In genomic region chr17:76027159-76027839, GRCh38 we compare ENCODE assay signal across 11 cellular contexts. TPM values are rescaled to one million over a fixed set of nuclear protein-coding genes. Genes with fewer than 3 reads are reported as not detected.
DNase-seq lines count a peak whose midpoint lies in the region; ATAC-seq and TF ChIP-seq lines count a peak whose summit lies in the region.
"Had no signal": no experiment of that assay in that cellular context is flagged by ENCODE, and none has a peak within 500 bp of the region (broad histone marks: within the 10 kb centered on the region; RNA-seq: fewer than 3 reads in every experiment).

Gene EVPL, minus strand, starts transcription at chr17:76027306. Its CDS starts 108 bp downstream, at chr17:76027198.

- H3K4me3 ChIP-seq in right cardiac atrium (ENCODE audit: low read length) (no peak within 1 kb of the TSS), left ventricle myocardium inferior (no peak within 1 kb of the TSS), lower lobe of right lung (peak within 1 kb of the TSS; percentile 52), vagina (peak within 1 kb of the TSS; percentile 19 to 51), smooth muscle cell (no peak within 1 kb of the TSS)

- H3K4me1 Mint-ChIP-seq in nephron progenitor cell, result peaks cover 52% of the 10 kb centered on the region

- no peak within 1 kb of the TSS for H2AFZ ChIP-seq in smooth muscle cell (ENCODE audit: low read depth)

- WGBS in right cardiac atrium, result 81% methylated on average over 24 of the region's 24 CpGs
- 83% methylated on average over 20 of the region's 24 CpGs for WGBS in smooth muscle cell (ENCODE audit: low lambda C conversion rate)

- no peaks in the 10 kb centered on the region for H3K36me3 Mint-ChIP-seq in nephron progenitor cell (ENCODE audit: low read depth)
- H3K36me3 Mint-ChIP-seq: stimulated activated effector memory CD8-positive, alpha-beta T cell treated with anti-CD3 and anti-CD28 coated beads, Interleukin-12 subunit alpha, Interleukin-12 subunit beta, amount 100 ng/mL, for 72 hours had no signal

- H3K9ac ChIP-seq in smooth muscle cell (ENCODE audit: low read depth), result no peak within 1 kb of the TSS

- no peak within 1 kb of the TSS for H3K4me3 Mint-ChIP-seq in nephron progenitor cell
- H3K4me3 Mint-ChIP-seq: activated naive CD8-positive, alpha-beta T cell treated with anti-CD3 and anti-CD28 coated beads, Interleukin-2, amount 50 U/mL, for 24 hours; stimulated activated effector memory CD8-positive, alpha-beta T cell treated with anti-CD3 and anti-CD28 coated beads, Interleukin-12 subunit alpha, Interleukin-12 subunit beta, amount 100 ng/mL, for 72 hours had no signal

- H3K9me3 Mint-ChIP-seq in nephron progenitor cell, result no peaks in the 10 kb centered on the region
- H3K9me3 Mint-ChIP-seq: activated naive CD8-positive, alpha-beta T cell treated with anti-CD3 and anti-CD28 coated beads, Interleukin-2, amount 50 U/mL, for 24 hours; stimulated activated effector memory CD8-positive, alpha-beta T cell treated with anti-CD3 and anti-CD28 coated beads, Interleukin-12 subunit alpha, Interleukin-12 subunit beta, amount 100 ng/mL, for 72 hours had no signal

- H3K27me3 ChIP-seq in right cardiac atrium (ENCODE audit: control insufficient read depth, insufficient read depth), result no peaks in the 10 kb centered on the region
- H3K27me3 ChIP-seq in left ventricle myocardium inferior (ENCODE audit: low read depth), result peaks cover 4% of the 10 kb centered on the region
- H3K27me3 ChIP-seq in lower lobe of right lung (ENCODE audit: low read depth), result no peaks in the 10 kb centered on the region
- no peaks in the 10 kb centered on the region for H3K27me3 ChIP-seq in vagina
- H3K27me3 ChIP-seq in smooth muscle cell (ENCODE audit: low read depth), result no peaks in the 10 kb centered on the region

- H3K4me1 ChIP-seq in right cardiac atrium (ENCODE audit: control insufficient read depth, insufficient read depth, low read length), result no peaks in the 10 kb centered on the region
- H3K4me1 ChIP-seq in left ventricle myocardium inferior, result peaks cover 9% of the 10 kb centered on the region
- peaks cover 9% of the 10 kb centered on the region for H3K4me1 ChIP-seq in lower lobe of right lung
- peaks cover 16% of the 10 kb centered on the region for H3K4me1 ChIP-seq in vagina
- peaks cover 4% of the 10 kb centered on the region for H3K4me1 ChIP-seq in smooth muscle cell (ENCODE audit: low read depth)

- no peaks in the 10 kb centered on the region for H3K36me3 ChIP-seq in left ventricle myocardium inferior
- peaks cover 11% of the 10 kb centered on the region for H3K36me3 ChIP-seq in lower lobe of right lung
- no peaks in the 10 kb centered on the region for H3K36me3 ChIP-seq in vagina
- no peaks in the 10 kb centered on the region for H3K36me3 ChIP-seq in smooth muscle cell (ENCODE audit: low read depth)

- intact Hi-C loops in right cardiac atrium (cut with DNase I), result no loop called here
- intact Hi-C loops in left ventricle myocardium inferior (cut with micrococcal nuclease), result no loop called here
- intact Hi-C loops in lower lobe of right lung (cut with DNase I), result no loop called here
- intact Hi-C loops in vagina (cut with DNase I), result no loop called here

- peak in 1 of 2 donors; percentile 50 for ATAC-seq in right cardiac atrium
- peak; percentile 94 to 95 for ATAC-seq in lower lobe of right lung
- ATAC-seq: activated naive CD8-positive, alpha-beta T cell treated with anti-CD3 and anti-CD28 coated beads, Interleukin-2, amount 50 U/mL, for 24 hours; stimulated activated effector memory CD8-positive, alpha-beta T cell treated with anti-CD3 and anti-CD28 coated beads, Interleukin-12 subunit alpha, Interleukin-12 subunit beta, amount 100 ng/mL, for 72 hours had no signal

- H3K79me2 ChIP-seq in smooth muscle cell (ENCODE audit: low read depth), result no peaks in the 10 kb centered on the region

- no peak within 1 kb of the TSS for H3K4me2 ChIP-seq in smooth muscle cell

- peaks cover 9% of the 10 kb centered on the region for H3K27me3 Mint-ChIP-seq in nephron progenitor cell (ENCODE audit: low read depth, poor library complexity)
- H3K27me3 Mint-ChIP-seq: activated naive CD8-positive, alpha-beta T cell treated with anti-CD3 and anti-CD28 coated beads, Interleukin-2, amount 50 U/mL, for 24 hours had no signal

- peak in 2 of 3 donors; percentile 50 to 56 for DNase-seq in right cardiac atrium
- DNase-seq in left ventricle myocardium inferior, result no peak
- peak; percentile 92 for DNase-seq in lower lobe of right lung
- DNase-seq in vagina (ENCODE audit: extremely low spot score in 2 of 2), result no peak
- no peak for DNase-seq in nephron progenitor cell
- DNase-seq in smooth muscle cell (lab: John Stamatoyannopoulos, UW; ENCODE audit: unreplicated experiment), result no peak
- no peak for DNase-seq in GDM1 (lab: John Stamatoyannopoulos, UW)
- DNase-seq: activated CD4-positive, alpha-beta T cell treated with anti-CD3 and anti-CD28 coated beads, Interleukin-2, amount 50 U/mL, for 4 hours; activated naive CD8-positive, alpha-beta T cell treated with anti-CD3 and anti-CD28 coated beads, Interleukin-2, amount 50 U/mL, for 24 hours had no signal

- H3K9me3 ChIP-seq in right cardiac atrium (ENCODE audit: control insufficient read depth, low read length) (no peaks in the 10 kb centered on the region), left ventricle myocardium inferior (replicated peaks) (no peaks in the 10 kb centered on the region), lower lobe of right lung (no peaks in the 10 kb centered on the region), vagina (no peaks in the 10 kb centered on the region), smooth muscle cell (replicated peaks; ENCODE audit: low read depth) (no peaks in the 10 kb centered on the region)

- no peak for TF ChIP-seq CTCF in left ventricle myocardium inferior (IDR thresholded peaks at IDR 0.05; ENCODE audit: borderline replicate concordance)
- TF ChIP-seq CTCF in VCaP (conservative IDR thresholded peaks at IDR 0.05), result peak; percentile 51
- no peak for TF ChIP-seq CTCF in lower lobe of right lung (IDR thresholded peaks at IDR 0.05)
- TF ChIP-seq CTCF in vagina (IDR thresholded peaks at IDR 0.05), result no peak
- TF ChIP-seq CTCF in nephron progenitor cell (IDR thresholded peaks at IDR 0.05), result no peak
- no peak for TF ChIP-seq CTCF in smooth muscle cell (IDR thresholded peaks at IDR 0.05; ENCODE audit: borderline replicate concordance, insufficient read depth, poor library complexity, severe bottlenecking)

- no peaks in the 10 kb centered on the region for H3F3A ChIP-seq in smooth muscle cell (ENCODE audit: low read depth)

- H4K20me1 ChIP-seq in smooth muscle cell (ENCODE audit: low read depth), result no peaks in the 10 kb centered on the region

- H3K27ac ChIP-seq in right cardiac atrium (ENCODE audit: low read length), result no peak within 1 kb of the TSS
- no peak within 1 kb of the TSS for H3K27ac ChIP-seq in left ventricle myocardium inferior (replicated peaks)
- H3K27ac ChIP-seq in VCaP, result peak within 1 kb of the TSS; percentile 89
- peak within 1 kb of the TSS; percentile 73 for H3K27ac ChIP-seq in lower lobe of right lung
- peak within 1 kb of the TSS; percentile 85 for H3K27ac ChIP-seq in vagina
- no peak within 1 kb of the TSS for H3K27ac ChIP-seq in smooth muscle cell (ENCODE audit: low read depth)

- H3K27ac Mint-ChIP-seq in nephron progenitor cell, result no peak within 1 kb of the TSS
- H3K27ac Mint-ChIP-seq: activated naive CD8-positive, alpha-beta T cell treated with anti-CD3 and anti-CD28 coated beads, Interleukin-2, amount 50 U/mL, for 24 hours; stimulated activated effector memory CD8-positive, alpha-beta T cell treated with anti-CD3 and anti-CD28 coated beads, Interleukin-12 subunit alpha, Interleukin-12 subunit beta, amount 100 ng/mL, for 72 hours had no signal

- TF ChIP-seq POLR2A in vagina (IDR thresholded peaks at IDR 0.05), result no peak

RNA-seq across cellular contexts. Expression of gene EVPL, which starts in this region (rescaled TPM):
- total RNA-seq in right cardiac atrium, result under 1 TPM in 3 of 4 donors, not detected in 1; 0.06 to 0.09 (median 0.09) TPM
- 0.02 TPM for polyA plus RNA-seq in right cardiac atrium
- total RNA-seq in left ventricle myocardium inferior, result not detected
- 36.8 TPM for total RNA-seq in lower lobe of right lung
- total RNA-seq in vagina, result 115 TPM
- 1.6 and 1.9 TPM in 2 replicates for total RNA-seq in smooth muscle cell
- 0.77 and 2.0 TPM in 2 replicates for polyA plus RNA-seq in smooth muscle cell

Comparison
In these comparisons a context has a peak if more than half of its experiments do, and no peak if none do; other contexts are left out.
1. RNA of gene EVPL (total RNA-seq): 115 TPM in vagina (single experiment) and 36.8 TPM in lower lobe of right lung (single experiment); 1.6 to 1.9 TPM in smooth muscle cell, 0.06 to 0.09 TPM in right cardiac atrium and not detected in left ventricle myocardium inferior (single experiment); every median in the first group is over 10 times any median in the second.
2. Peak in DNase-seq in right cardiac atrium; RNA of the gene not detected or under 1 TPM.
3. H3K27ac ChIP-seq: peak in VCaP (single experiment), lower lobe of right lung (single experiment) and vagina (single experiment); none in right cardiac atrium (single experiment), left ventricle myocardium inferior (single experiment) and smooth muscle cell (single experiment).
4. H3K4me3 ChIP-seq: peak in lower lobe of right lung (single experiment) and vagina (2 of 2); none in right cardiac atrium (single experiment), left ventricle myocardium inferior (single experiment) and smooth muscle cell (single experiment).